In the genomic region with DNA sequence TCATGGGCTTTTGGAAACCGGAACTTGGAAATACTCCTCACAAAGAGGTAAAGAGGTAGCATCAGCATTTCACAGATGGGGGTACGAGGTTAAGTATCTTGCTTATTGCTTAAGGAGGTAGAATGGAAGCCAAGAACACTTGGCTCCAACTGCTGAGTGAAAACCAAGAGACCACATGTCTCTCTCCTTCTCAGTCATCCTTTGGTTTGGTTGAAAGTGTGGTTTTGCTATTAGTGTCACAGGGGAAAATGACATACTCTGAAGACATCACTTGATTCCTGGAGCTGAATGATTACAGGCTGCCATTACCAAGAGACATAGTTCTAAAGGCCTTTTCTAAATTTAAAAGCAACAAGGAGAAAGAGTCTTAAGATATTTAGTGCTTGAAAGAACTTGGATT, we compare ENCODE assay signal across 11 cellular contexts. TPM values are rescaled to one million over a fixed set of nuclear protein-coding genes. Genes with fewer than 3 reads are reported as not detected.
A peak's percentile ranks its signal among the peaks of the same experiment; 100 is the strongest.
DNase-seq lines count a peak whose midpoint lies in the region; ATAC-seq, FAIRE-seq and TF ChIP-seq lines count a peak whose summit lies in the region.
"Had no signal": no experiment of that assay in that cellular context is flagged by ENCODE, and none has a peak within 500 bp of the region (broad histone marks: within the 10 kb centered on the region; RNA-seq: fewer than 3 reads in every experiment).

No MANE protein-coding gene starts in this region.

- H3K4me3 ChIP-seq in fibroblast of pulmonary artery (replicated peaks; ENCODE audit: low read depth, low read length): no peak overlapping the region

- FAIRE-seq in GM12891 (lab: Jason Lieb, UNC): peak; percentile 54

- peak; percentile 5 for DNase-seq in GM12891 (ENCODE audit: insufficient read length, low spot score)
- peak; percentile 23 for DNase-seq in fibroblast of pulmonary artery (ENCODE audit: low read depth)
- no peak for DNase-seq in central memory CD4-positive, alpha-beta T cell
- no peak for DNase-seq in stimulated activated CD8-positive, alpha-beta memory T cell treated with anti-CD3 and anti-CD28 coated beads, Interleukin-4, amount 100 ng/mL, for 48 hours
- DNase-seq in NCI-H2107 treated with DMSO at 0.1 percent for 48 hours (lab: John Stamatoyannopoulos, UW; ENCODE audit: unreplicated experiment): no peak
- DNase-seq: Caco-2, kidney glomerular epithelial cell had no signal

- TF ChIP-seq POLR2A in GM12891 (IDR thresholded peaks at IDR 0.05; ENCODE audit: low read depth, low read length): no peak

- TF ChIP-seq CTCF in fibroblast of pulmonary artery (IDR thresholded peaks at IDR 0.05; ENCODE audit: low read length, missing control alignments): no peak

- ATAC-seq in GM19438 (IDR thresholded peaks at IDR 0.05; ENCODE audit: low read depth, unreplicated experiment) (peak; percentile 62), HG03175 (IDR thresholded peaks at IDR 0.05; ENCODE audit: unreplicated experiment) (peak; percentile 72), GM21528 (IDR thresholded peaks at IDR 0.05; ENCODE audit: low FRiP score, unreplicated experiment) (no peak)
- ATAC-seq: Panc1 had no signal

TF ChIP-seq in GM12891, 5 proteins besides CTCF, POLR2A, EP300 and RAD21:
- no peak for TF ChIP-seq SPI1 (IDR thresholded peaks at IDR 0.05; ENCODE audit: low read depth, low read length)
- TF ChIP-seq POLR2AphosphoS5 (IDR thresholded peaks at IDR 0.05; ENCODE audit: low read depth, low read length): no peak
- no peak for TF ChIP-seq POU2F2 (IDR thresholded peaks at IDR 0.05; ENCODE audit: low read depth, low read length)
- no peak for TF ChIP-seq PAX5 (IDR thresholded peaks at IDR 0.05; ENCODE audit: insufficient read depth, low read length, severe bottlenecking)
- no peak for TF ChIP-seq TAF1 (IDR thresholded peaks at IDR 0.05; ENCODE audit: low read depth, low read length)

RNA-seq across cellular contexts. Expression of gene ANTXR1, which starts 41.5 kb away (rescaled TPM):
- polyA plus RNA-seq in GM12891 (2012; ENCODE audit: low read depth, missing spikeins): not detected

Comparison
In these comparisons a context has a peak if more than half of its experiments do, and no peak if none do; other contexts are left out.
1. DNase-seq: peak in GM12891 (single experiment) and fibroblast of pulmonary artery (single experiment); none in central memory CD4-positive, alpha-beta T cell (single experiment), stimulated activated CD8-positive, alpha-beta memory T cell treated with anti-CD3 and anti-CD28 coated beads, Interleukin-4, amount 100 ng/mL, for 48 hours (single experiment) and NCI-H2107 treated with DMSO at 0.1 percent for 48 hours (single experiment).